ENCODE assay signal across 17 cellular contexts in the genomic region with DNA sequence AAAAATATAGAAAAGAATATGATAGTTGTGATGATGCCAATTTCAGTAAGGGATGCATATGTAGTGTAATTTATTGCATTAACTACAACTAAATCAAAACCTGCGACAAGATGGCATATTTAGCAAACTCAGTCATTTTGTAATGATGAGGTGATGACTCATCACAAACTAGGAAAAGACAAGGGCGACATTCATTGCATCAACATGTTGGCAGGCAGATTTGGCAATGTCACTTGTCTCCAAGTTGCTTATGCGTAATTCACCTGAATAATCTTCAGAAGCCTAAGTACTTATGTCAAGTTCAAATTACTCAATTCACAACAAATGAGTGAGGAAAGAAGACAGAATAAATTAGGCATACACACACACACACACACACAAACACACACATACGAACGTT.
DNase-seq lines count a peak whose midpoint lies in the region; FAIRE-seq and TF ChIP-seq lines count a peak whose summit lies in the region.
"Had no signal": no experiment of that assay in that cellular context is flagged by ENCODE, and none has a peak within 500 bp of the region (broad histone marks: within the 10 kb centered on the region; RNA-seq: fewer than 3 reads in every experiment).

No MANE protein-coding gene starts in this region.

- H4K5ac ChIP-seq in H1 (ENCODE audit: insufficient read length, low read depth, low read length) = no peak overlapping the region

- no peak overlapping the region for H3K18ac ChIP-seq in H1 (ENCODE audit: extremely low read depth, low read length)

- no peak overlapping the region for H2BK120ac ChIP-seq in H1 (replicated peaks; ENCODE audit: low read depth, low read length)

- intact Hi-C loops in uterus (cut with DNase I; ENCODE audit: low total_unique reads) = no loop called here

- H2AK5ac ChIP-seq in H1 (ENCODE audit: low read depth, low read length) = no peak overlapping the region

- no peak overlapping the region for H3K56ac ChIP-seq in H1 (replicated peaks; ENCODE audit: insufficient read length, low read depth, low read length)

- H4K91ac ChIP-seq in H1 (replicated peaks; ENCODE audit: insufficient read length, low read length) = no peak overlapping the region

- no peak for TF ChIP-seq EP300 in H1 (IDR thresholded peaks at IDR 0.05; ENCODE audit: borderline replicate concordance in 1 of 2, low read depth in 2 of 2, low read length in 2 of 2)

- no peak overlapping the region for H2BK20ac ChIP-seq in H1 (ENCODE audit: low read length)

- H3K27ac ChIP-seq in H1 (ENCODE audit: low read depth, low read length) (no peak overlapping the region), uterus (no peak overlapping the region)
- H3K27ac ChIP-seq: Peyer's patch, psoas muscle had no signal

- no peak for TF ChIP-seq CTCF in H1 (IDR thresholded peaks at IDR 0.05; ENCODE audit: control extremely low read depth in 1 of 3, insufficient read depth in 1 of 3, low read depth in 1 of 3, low read length in 3 of 3)
- no peak for TF ChIP-seq CTCF in uterus (IDR thresholded peaks at IDR 0.05)

- CTCF ChIA-PET in H1 (lab: Charles Lee; ENCODE audit: partially characterized antibody) = no interaction called here

- no peak overlapping the region for H2AFZ ChIP-seq in H1 (ENCODE audit: low read length)

- H2BK15ac ChIP-seq in H1 (ENCODE audit: low read length) = no peak overlapping the region

- H3K4ac ChIP-seq in H1 (replicated peaks; ENCODE audit: insufficient read length, low read depth, low read length) = no peak overlapping the region

- TF ChIP-seq RAD21 in H1 (IDR thresholded peaks at IDR 0.05 in 1 of 2, conservative IDR thresholded peaks at IDR 0.05 in 1 of 2; ENCODE audit: low read depth in 2 of 2, low read length in 2 of 2) = no peak

- no peak overlapping the region for H2BK5ac ChIP-seq in H1 (ENCODE audit: low read depth, low read length)

- DNase-seq in SIG-M5 treated with dmso at 0.1 percent for 504 hours (lab: John Stamatoyannopoulos, UW; ENCODE audit: unreplicated experiment) (peak; percentile 18), SIG-M5 (lab: John Stamatoyannopoulos, UW) (no peak), MV-4-11 (lab: John Stamatoyannopoulos, UW) (peak; percentile 3), H1 (ENCODE audit: low read depth in 1 of 2, low spot score in 2 of 2) (no peak), putamen (ENCODE audit: low spot score) (peak; percentile 63), HPDE6-E6E7 (ENCODE audit: extremely low spot score) (no peak), H7 (no peak), uterus (no peak)
- DNase-seq: activated CD8-positive, alpha-beta memory T cell treated with anti-CD3 and anti-CD28 coated beads, Interleukin-2, amount 50 U/mL, for 4 hours; activated gamma-delta T cell; amniotic stem cell; DMS153; effector memory CD4-positive, alpha-beta T cell; NCI-H82; Peyer's patch; psoas muscle; stimulated activated CD4-positive, alpha-beta T cell treated with anti-CD3 and anti-CD28 coated beads, Interleukin-15, amount 100 ng/mL, for 24 hours had no signal

- no peaks in the 10 kb centered on the region for H3K27me3 ChIP-seq in H1 (replicated peaks in 1 of 4; ENCODE audit: control insufficient read depth in 3 of 4, extremely low read depth in 1 of 4, insufficient read depth in 3 of 4, low read length in 3 of 4)
- no peaks in the 10 kb centered on the region for H3K27me3 ChIP-seq in H7 (ENCODE audit: control insufficient read depth, insufficient read depth, low read length)
- H3K27me3 ChIP-seq in uterus = no peaks in the 10 kb centered on the region
- H3K27me3 ChIP-seq: Peyer's patch had no signal

- TF ChIP-seq POLR2A in H1 (IDR thresholded peaks at IDR 0.05; ENCODE audit: control extremely low read depth in 1 of 2, low read depth in 2 of 2, low read length in 2 of 2) = no peak
- no peak for TF ChIP-seq POLR2A in uterus (IDR thresholded peaks at IDR 0.05)

- no peaks in the 10 kb centered on the region for H3K4me1 ChIP-seq in H1 (replicated peaks in 1 of 4; ENCODE audit: control insufficient read depth in 3 of 4, insufficient read depth in 4 of 4, low read length in 3 of 4)
- H3K4me1 ChIP-seq in uterus = no peaks in the 10 kb centered on the region
- H3K4me1 ChIP-seq: Peyer's patch, psoas muscle had no signal

- no peak overlapping the region for H2BK12ac ChIP-seq in H1 (ENCODE audit: low read depth, low read length)

- H3K4me3 ChIP-seq in H1 (ENCODE audit: extremely low read depth in 1 of 4, insufficient read depth in 2 of 4, low read depth in 3 of 4, low read length in 4 of 4) (no peak overlapping the region), H7 (ENCODE audit: insufficient read depth, low read depth, low read length) (no peak overlapping the region), uterus (no peak overlapping the region)
- H3K4me3 ChIP-seq: Peyer's patch, psoas muscle had no signal

- FAIRE-seq in H1 (lab: Jason Lieb, UNC) = peak; percentile 28

- no peaks in the 10 kb centered on the region for H3K36me3 ChIP-seq in H1 (ENCODE audit: control insufficient read depth in 2 of 4, insufficient read depth in 4 of 4, low read length in 3 of 4)
- no peaks in the 10 kb centered on the region for H3K36me3 ChIP-seq in H7 (replicated peaks; ENCODE audit: control insufficient read depth, insufficient read depth, low read length)
- H3K36me3 ChIP-seq in uterus = no peaks in the 10 kb centered on the region
- H3K36me3 ChIP-seq: Peyer's patch had no signal

- no peaks in the 10 kb centered on the region for H3K23me2 ChIP-seq in H1 (ENCODE audit: low read depth, low read length)

- no peak overlapping the region for H3K14ac ChIP-seq in H1 (ENCODE audit: insufficient read length)

- H4K20me1 ChIP-seq in H1 (replicated peaks in 1 of 2; ENCODE audit: control insufficient read depth in 1 of 2, insufficient read depth in 2 of 2, low read length in 2 of 2) = no peaks in the 10 kb centered on the region

- no peaks in the 10 kb centered on the region for H3K79me2 ChIP-seq in H1 (ENCODE audit: control insufficient read depth in 1 of 2, insufficient read depth in 2 of 2, low read length in 2 of 2)

- POLR2A ChIA-PET in H1 (lab: Charles Lee; ENCODE audit: partially characterized antibody) = no interaction called here

- no peak overlapping the region for H4K8ac ChIP-seq in H1 (ENCODE audit: extremely low read depth, insufficient read depth, low read length)

- no peaks in the 10 kb centered on the region for H3K79me1 ChIP-seq in H1 (ENCODE audit: low read depth, low read length)

- H3K9me3 ChIP-seq in H1 (ENCODE audit: insufficient read depth in 2 of 2, low read depth in 1 of 2, low read length in 1 of 2) (peaks cover 22% of the 10 kb centered on the region in 2 experiments), uterus (no peaks in the 10 kb centered on the region)

- H3K23ac ChIP-seq in H1 (ENCODE audit: insufficient read length) = no peak overlapping the region

- H3K9ac ChIP-seq in H1 (replicated peaks in 1 of 4; ENCODE audit: extremely low read depth in 1 of 4, low read depth in 3 of 4, low read length in 3 of 4) = no peak overlapping the region

- WGBS in H1 (ENCODE audit: extremely low coverage in 1 of 2, insufficient coverage in 1 of 2, insufficient read length in 1 of 2, insufficient replicate concordance in 2 of 2, low coverage in 1 of 2, low lambda C conversion rate in 2 of 2, missing lambda C conversion rate in 1 of 2), 2 experiments = 92% methylated on average over 5 of the region's 5 CpGs; no CpG with 5 or more reads in 1 of the 2 experiments

- H3K4me2 ChIP-seq in H1 (ENCODE audit: insufficient read depth in 1 of 2, low read depth in 2 of 2, low read length in 2 of 2) = no peak overlapping the region

TF ChIP-seq in H1, 55 proteins besides CTCF, POLR2A, EP300 and RAD21 (continues in another document):
- TF ChIP-seq NANOG (IDR thresholded peaks at IDR 0.05; ENCODE audit: insufficient read depth, low read depth, low read length, poor library complexity, severe bottlenecking) (no peak), SP4 (IDR thresholded peaks at IDR 0.05; ENCODE audit: low read length) (no peak), HDAC6 (IDR thresholded peaks at IDR 0.05; ENCODE audit: low read depth, low read length) (no peak), SRF (IDR thresholded peaks at IDR 0.05; ENCODE audit: low read depth, low read length) (no peak), EZH2 (IDR thresholded peaks at IDR 0.05; ENCODE audit: low read depth, low read length, severe bottlenecking) (no peak), BACH1 (IDR thresholded peaks at IDR 0.05; ENCODE audit: low read length) (no peak), CBX8 (IDR thresholded peaks at IDR 0.05; ENCODE audit: borderline replicate concordance, low read depth, low read length) (no peak), GTF2F1 (IDR thresholded peaks at IDR 0.05; ENCODE audit: borderline replicate concordance, low read depth, low read length) (no peak)
- TF ChIP-seq, protein P1, sequence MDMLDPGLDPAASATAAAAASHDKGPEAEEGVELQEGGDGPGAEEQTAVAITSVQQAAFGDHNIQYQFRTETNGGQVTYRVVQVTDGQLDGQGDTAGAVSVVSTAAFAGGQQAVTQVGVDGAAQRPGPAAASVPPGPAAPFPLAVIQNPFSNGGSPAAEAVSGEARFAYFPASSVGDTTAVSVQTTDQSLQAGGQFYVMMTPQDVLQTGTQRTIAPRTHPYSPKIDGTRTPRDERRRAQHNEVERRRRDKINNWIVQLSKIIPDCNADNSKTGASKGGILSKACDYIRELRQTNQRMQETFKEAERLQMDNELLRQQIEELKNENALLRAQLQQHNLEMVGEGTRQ (IDR thresholded peaks at IDR 0.05; ENCODE audit: low read length) = no peak
- TF ChIP-seq, protein P2, sequence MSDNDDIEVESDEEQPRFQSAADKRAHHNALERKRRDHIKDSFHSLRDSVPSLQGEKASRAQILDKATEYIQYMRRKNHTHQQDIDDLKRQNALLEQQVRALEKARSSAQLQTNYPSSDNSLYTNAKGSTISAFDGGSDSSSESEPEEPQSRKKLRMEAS (IDR thresholded peaks at IDR 0.05) = no peak

Comparison
In these comparisons a context has a peak if more than half of its experiments do, and no peak if none do; other contexts are left out.
1. DNase-seq: peak in SIG-M5 treated with dmso at 0.1 percent for 504 hours (single experiment), MV-4-11 (single experiment) and putamen (single experiment); none in SIG-M5 (single experiment), H1 (0 of 2), HPDE6-E6E7 (single experiment), H7 (single experiment) and uterus (0 of 2).